ENCODE assay signal across 8 cellular contexts in the genomic region with DNA sequence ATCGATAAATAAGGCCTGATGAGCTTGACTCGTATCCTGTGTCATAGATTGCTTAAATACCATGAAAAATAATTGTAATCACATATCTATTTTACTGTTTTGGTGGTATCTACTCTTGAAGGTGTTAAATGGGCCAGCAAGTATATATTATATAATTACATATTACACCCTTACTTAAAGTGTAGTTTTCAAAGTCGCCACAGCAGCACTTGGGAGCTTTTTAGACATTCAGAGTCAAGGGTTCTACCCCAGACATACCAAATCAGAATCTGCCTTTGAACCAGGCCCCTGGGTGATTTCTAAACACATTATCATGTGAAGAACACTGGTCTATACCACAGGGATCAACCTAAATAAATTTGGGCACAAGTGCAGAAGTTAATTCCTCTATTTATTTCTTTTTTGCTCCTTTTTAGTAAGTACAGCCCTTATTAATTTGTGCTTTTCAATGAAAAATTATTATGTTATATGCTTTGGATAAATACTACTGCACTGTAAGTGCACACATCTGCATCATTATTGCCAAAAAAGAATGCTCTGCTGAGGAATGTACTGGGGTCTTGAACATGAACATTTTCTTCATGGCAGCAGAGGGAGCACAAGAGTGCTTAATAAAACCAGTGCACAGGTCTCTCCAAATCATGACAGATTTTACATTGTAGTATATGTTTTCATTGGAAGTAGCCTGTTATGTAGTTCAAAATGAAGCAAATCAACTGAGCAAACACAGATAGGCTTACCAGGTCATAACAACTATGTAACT. TPM values are rescaled to one million over a fixed set of nuclear protein-coding genes. Genes with fewer than 3 reads are reported as not detected.
DNase-seq lines count a peak whose midpoint lies in the region; ATAC-seq and TF ChIP-seq lines count a peak whose summit lies in the region.

No MANE protein-coding gene starts in this region.

- intact Hi-C loops in Caco-2 (cut with micrococcal nuclease; ENCODE audit: unreplicated experiment) = loop anchor here (5.0 kb wide), 2 partner anchors 92 to 323 kb away; no protein-coding TSS in a partner anchor

- H3K4me1 ChIP-seq in Caco-2 (peaks cover 11% of the 10 kb centered on the region), Karpas-422 (ENCODE audit: low read length) (peaks cover 38% of the 10 kb centered on the region), muscle layer of colon (ENCODE audit: insufficient read depth, low read length) (peaks cover 38% of the 10 kb centered on the region), suprapubic skin (peaks cover 30% of the 10 kb centered on the region)

- TF ChIP-seq POLR2A in suprapubic skin (IDR thresholded peaks at IDR 0.05) = no peak

- POLR2A ChIA-PET in Caco-2 (lab: Charles Lee) = no interaction called here

- H3K79me2 ChIP-seq in Karpas-422 (ENCODE audit: low read length) = no peaks in the 10 kb centered on the region

- no peak overlapping the region for H3K4me2 ChIP-seq in Karpas-422 (ENCODE audit: low read depth, low read length, poor library complexity, severe bottlenecking)

- no peaks in the 10 kb centered on the region for H3K9me3 Mint-ChIP-seq in Caco-2 (ENCODE audit: unreplicated experiment)

- DNase-seq in Caco-2 (no peak), Karpas-422 (peak; percentile 54), amniotic stem cell (lab: John Stamatoyannopoulos, UW) (peak; percentile 37), iPS-NIHi7 (ENCODE audit: extremely low spot score) (no peak), suprapubic skin (ENCODE audit: low spot score in 2 of 2) (no peak)

- no peaks in the 10 kb centered on the region; the same call in 1 of the 2 replicates for H3K36me3 ChIP-seq in Caco-2 (ENCODE audit: control insufficient read depth, insufficient read depth, low read length)
- no peaks in the 10 kb centered on the region for H3K36me3 ChIP-seq in Karpas-422 (ENCODE audit: insufficient read depth, low read length)
- no peaks in the 10 kb centered on the region for H3K36me3 ChIP-seq in muscle layer of colon (ENCODE audit: insufficient read depth, low read length)
- H3K36me3 ChIP-seq in suprapubic skin = no peaks in the 10 kb centered on the region

- no peaks in the 10 kb centered on the region for H3K27me3 Mint-ChIP-seq in Caco-2 (ENCODE audit: insufficient read depth, unreplicated experiment)

- no peak overlapping the region for H2AFZ ChIP-seq in Karpas-422 (ENCODE audit: low read length)

- H3K4me3 ChIP-seq in Caco-2 (ENCODE audit: low read depth, low read length) (no peak overlapping the region), Karpas-422 (ENCODE audit: low read length) (no peak overlapping the region), muscle layer of colon (ENCODE audit: low read depth in 1 of 2, low read length in 2 of 2) (no peak overlapping the region), suprapubic skin (no peak overlapping the region)

- no peaks in the 10 kb centered on the region for H3K9me3 ChIP-seq in Caco-2
- H3K9me3 ChIP-seq in Karpas-422 (ENCODE audit: low read length) = no peaks in the 10 kb centered on the region
- H3K9me3 ChIP-seq in muscle layer of colon (ENCODE audit: low read length) = no peaks in the 10 kb centered on the region
- H3K9me3 ChIP-seq in suprapubic skin = no peaks in the 10 kb centered on the region

- H3K9me2 ChIP-seq in Karpas-422 (replicated peaks; ENCODE audit: insufficient read depth, low read length) = no peaks in the 10 kb centered on the region

- H3K9ac ChIP-seq in Karpas-422 (ENCODE audit: low read length) (no peak overlapping the region), muscle layer of colon (ENCODE audit: low read length) (no peak overlapping the region)

- no peaks in the 10 kb centered on the region for H3K27me3 ChIP-seq in Caco-2 (replicated peaks; ENCODE audit: control insufficient read depth, insufficient read depth, low read length)
- H3K27me3 ChIP-seq in Karpas-422 (ENCODE audit: low read length) = no peaks in the 10 kb centered on the region; the same call in none of the 2 replicates
- H3K27me3 ChIP-seq in muscle layer of colon (ENCODE audit: control insufficient read depth in 1 of 2, insufficient read depth in 2 of 2, low read length in 2 of 2) = no peaks in the 10 kb centered on the region
- H3K27me3 ChIP-seq in suprapubic skin = no peaks in the 10 kb centered on the region

- WGBS in suprapubic skin = 79% methylated on average over 3 of the region's 3 CpGs

- H4K20me1 ChIP-seq in Karpas-422 (ENCODE audit: insufficient read depth, low read depth, low read length) = no peaks in the 10 kb centered on the region

- no peak for TF ChIP-seq EP300 in suprapubic skin (IDR thresholded peaks at IDR 0.05)

- no peak overlapping the region for H3K27ac ChIP-seq in Karpas-422 (ENCODE audit: low read length)
- peak overlapping the region; percentile 38 for H3K27ac ChIP-seq in muscle layer of colon (ENCODE audit: low read depth, low read length)
- H3K27ac ChIP-seq in suprapubic skin = no peak overlapping the region

- ATAC-seq in GM18870 (IDR thresholded peaks at IDR 0.05; ENCODE audit: unreplicated experiment) (no peak), HG02970 (IDR thresholded peaks at IDR 0.05; ENCODE audit: low FRiP score, unreplicated experiment) (no peak)

- no peak overlapping the region for H3K4me3 Mint-ChIP-seq in Caco-2 (ENCODE audit: unreplicated experiment)

- peak; percentile 27 to 38 for TF ChIP-seq CTCF in Caco-2 (IDR thresholded peaks at IDR 0.05; ENCODE audit: insufficient read depth in 1 of 2, low read depth in 1 of 2, low read length in 1 of 2, severe bottlenecking in 1 of 2, unreplicated experiment in 1 of 2)
- peak in 1 of 2 donors; percentile 10 for TF ChIP-seq CTCF in suprapubic skin (IDR thresholded peaks at IDR 0.05)

- H3K36me3 Mint-ChIP-seq in Caco-2 (ENCODE audit: insufficient read depth, unreplicated experiment) = peaks cover 4% of the 10 kb centered on the region

- H3K4me1 Mint-ChIP-seq in Caco-2 (ENCODE audit: low read depth, unreplicated experiment) = peaks cover 12% of the 10 kb centered on the region

- no TSS peak for BruUV-seq in Caco-2 (replicated peaks; lab: Mats Ljungman, UMichigan)

- no peak overlapping the region for H3K27ac Mint-ChIP-seq in Caco-2 (ENCODE audit: unreplicated experiment)

- CTCF ChIA-PET in Caco-2 (lab: Charles Lee) = interaction anchor here (0.6 to 1.6 kb wide), 2 partner anchors 25 to 697 kb away, joined by 3 to 11 read pairs; no protein-coding TSS in a partner anchor

RNA-seq across cellular contexts. Expression of gene ATXN1, which starts 3.1 kb away (rescaled TPM):
- total RNA-seq in Caco-2 (2022) (14.2 and 15.2 TPM in 2 replicates), suprapubic skin (10 to 100 TPM; 32.8 to 95.4 (median 42.4) TPM)
- total RNA-seq in Karpas-422 (2014; rRNA removed; shearing (Covaris generic); ENCODE audit: low replicate concordance) = 0.37 and 1.2 TPM in 2 replicates

Comparison
In these comparisons a context has a peak if more than half of its experiments do, and no peak if none do; other contexts are left out.
1. DNase-seq: peak in Karpas-422 (single experiment) and amniotic stem cell (single experiment); none in Caco-2 (0 of 2), iPS-NIHi7 (single experiment) and suprapubic skin (0 of 2).